36 cellular contexts compared by ENCODE assay signal in genomic region chrX:40607381-40607780, GRCh38. TPM values are rescaled to one million over a fixed set of nuclear protein-coding genes. Genes with fewer than 3 reads are reported as not detected.
"Had no signal": no experiment of that assay in that cellular context is flagged by ENCODE, and none has a peak within 500 bp of the region (broad histone marks: within the 10 kb centered on the region; RNA-seq: fewer than 3 reads in every experiment).

No MANE protein-coding gene starts in this region.

- H3K9me3 ChIP-seq: ascending aorta, esophagus muscularis mucosa, heart left ventricle had no signal

- ATAC-seq: activated CD4-positive, alpha-beta T cell treated with anti-CD3 and anti-CD28 coated beads for 36 hours; activated CD8-positive, alpha-beta memory T cell treated with anti-CD3 and anti-CD28 coated beads, Interleukin-2, amount 10 ng/mL, durations not matched to agents 7 days and 5 days; activated CD8-positive, alpha-beta T cell treated with anti-CD3 and anti-CD28 coated beads, Interleukin-2, amount 10 ng/mL, durations not matched to agents 7 days and 5 days; activated naive CD4-positive, alpha-beta T cell treated with anti-CD3 and anti-CD28 coated beads, Interleukin-2, amount 50 U/mL, for 72 hours; effector memory CD8-positive, alpha-beta T cell; heart left ventricle had no signal

- H3K4me1 ChIP-seq: ascending aorta, heart left ventricle had no signal

- DNase-seq: activated CD4-positive, alpha-beta memory T cell treated with anti-CD3 and anti-CD28 coated beads for 36 hours; activated CD4-positive, alpha-beta T cell treated with anti-CD3 and anti-CD28 coated beads for 36 hours; activated CD4-positive, alpha-beta T cell treated with anti-CD3 and anti-CD28 coated beads, Interleukin-2, amount 10 ng/mL, durations not matched to agents 24 days and 14 days; activated CD4-positive, CD25-positive, alpha-beta regulatory T cell; activated CD4-positive, CD25-positive, alpha-beta regulatory T cell treated with anti-CD3 and anti-CD28 coated beads, Interleukin-2, amount 50 U/mL, for 72 hours; activated CD8-positive, alpha-beta memory T cell treated with anti-CD3 and anti-CD28 coated beads, Interleukin-2, amount 10 ng/mL, durations not matched to agents 7 days and 5 days; activated CD8-positive, alpha-beta memory T cell treated with anti-CD3 and anti-CD28 coated beads, Interleukin-2, amount 50 U/mL, for 4 hours; activated CD8-positive, alpha-beta T cell treated with anti-CD3 and anti-CD28 coated beads, Interleukin-2, amount 10 ng/mL, durations not matched to agents 7 days and 5 days; activated effector memory CD4-positive, alpha-beta T cell treated with anti-CD3 and anti-CD28 coated beads, Interleukin-2, amount 50 U/mL, for 16 hours; activated naive CD4-positive, alpha-beta T cell treated with anti-CD3 and anti-CD28 coated beads, Interleukin-2, amount 10 ng/mL, durations not matched to agents 7 days and 5 days; activated naive CD8-positive, alpha-beta T cell treated with anti-CD3 and anti-CD28 coated beads, Interleukin-2, amount 10 ng/mL, durations not matched to agents 7 days and 5 days; activated T-cell treated with anti-CD3 and anti-CD28 coated beads, Interleukin-2, amount 50 U/mL, for 1 hour; activated T-cell treated with anti-CD3 and anti-CD28 coated beads, Interleukin-2, amount 50 U/mL, for 48 hours; brain microvascular endothelial cell; cortex of kidney; dermis blood vessel endothelial cell; effector CD4-positive, alpha-beta T cell; effector memory CD8-positive, alpha-beta T cell; erythroblast; foreskin fibroblast; glutamatergic neuron; heart left ventricle; T-helper 2 cell had no signal

- H3K36me3 ChIP-seq: brain microvascular endothelial cell had no signal

- H3K27ac ChIP-seq: ascending aorta, brain microvascular endothelial cell, esophagus muscularis mucosa, heart left ventricle had no signal

- H3K27me3 ChIP-seq: ascending aorta, brain microvascular endothelial cell, esophagus muscularis mucosa had no signal

- H3K4me3 ChIP-seq: ascending aorta, esophagus muscularis mucosa, heart left ventricle had no signal

- FAIRE-seq: bronchial epithelial cell, colon, frontal cortex had no signal

RNA-seq across cellular contexts. Expression of gene MPC1L, which starts 15.8 kb away (rescaled TPM):
- total RNA-seq: activated CD4-positive, alpha-beta memory T cell treated with anti-CD3 and anti-CD28 coated beads for 36 hours; activated CD4-positive, alpha-beta T cell treated with anti-CD3 and anti-CD28 coated beads for 36 hours; activated CD4-positive, alpha-beta T cell treated with anti-CD3 and anti-CD28 coated beads, Interleukin-2, amount 10 ng/mL, durations not matched to agents 24 days and 14 days; activated CD8-positive, alpha-beta memory T cell treated with anti-CD3 and anti-CD28 coated beads for 36 hours; activated CD8-positive, alpha-beta memory T cell treated with anti-CD3 and anti-CD28 coated beads, Interleukin-2, amount 10 ng/mL, durations not matched to agents 7 days and 5 days; activated CD8-positive, alpha-beta T cell treated with anti-CD3 and anti-CD28 coated beads, Interleukin-2, amount 10 ng/mL, durations not matched to agents 7 days and 5 days; activated naive CD4-positive, alpha-beta T cell treated with anti-CD3 and anti-CD28 coated beads, Interleukin-2, amount 50 U/mL, for 72 hours; activated naive CD8-positive, alpha-beta T cell treated with anti-CD3 and anti-CD28 coated beads, Interleukin-2, amount 10 ng/mL, durations not matched to agents 7 days and 5 days; activated T-helper 1 cell treated with anti-CD3 and anti-CD28 coated beads, Interleukin-12 subunit alpha, Interleukin-12 subunit beta, Interleukin-2, Interleukin-4 antibody, amounts not matched to agents 30 ng/mL and 10 ng/mL and 1 ng/mL, durations not matched to agents 14 hours and 24 hours and 36 hours; activated T-helper 2 cell treated with anti-CD3 and anti-CD28 coated beads, Interferon-gamma antibody, Interleukin-2, Interleukin-4, amounts not matched to agents 10 μg/mL and 5 μg/mL and 100 μg/mL, durations not matched to agents 14 hours and 24 hours and 36 hours; ascending aorta; bronchial epithelial cell; cardiac septum; cerebellum; dermis blood vessel endothelial cell; esophagus muscularis mucosa; fibroblast of lung; frontal cortex; heart left ventricle; T-helper 1 cell treated with Interleukin-12 subunit alpha and Interleukin-12 subunit beta and Interleukin-4 antibody, amounts not matched to agents 30 ng/mL and 1 ng/mL, for 36 hours had no signal
